Comparison of ENCODE assay signal across 9 cellular contexts in the genomic region with DNA sequence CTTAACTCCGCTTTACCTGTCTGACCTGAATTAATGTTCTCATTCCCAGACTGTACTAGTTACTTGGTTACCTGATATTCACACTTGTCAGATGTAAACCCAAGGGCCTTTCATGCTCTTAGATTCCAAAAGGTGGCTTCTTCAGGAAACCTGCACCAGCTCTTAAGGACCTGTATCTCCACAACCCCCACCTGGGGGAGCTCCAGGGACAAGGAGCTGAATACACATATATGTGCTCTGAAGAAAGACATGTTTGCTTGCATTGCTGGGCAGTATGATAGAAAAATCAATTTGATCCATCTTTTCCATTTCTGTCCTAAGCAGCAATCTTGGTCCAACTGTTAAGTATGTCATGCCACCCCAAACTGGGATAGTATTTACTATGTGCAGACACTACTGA.
DNase-seq lines count a peak whose midpoint lies in the region; ATAC-seq, FAIRE-seq and TF ChIP-seq lines count a peak whose summit lies in the region.
"Had no signal": no experiment of that assay in that cellular context is flagged by ENCODE, and none has a peak within 500 bp of the region (broad histone marks: within the 10 kb centered on the region; RNA-seq: fewer than 3 reads in every experiment).

No MANE protein-coding gene starts in this region.

- H3K27me3 ChIP-seq in HepG2 (ENCODE audit: control insufficient read depth in 1 of 2, insufficient read depth in 2 of 2, low read length in 2 of 2) (no peaks in the 10 kb centered on the region), right lobe of liver (no peaks in the 10 kb centered on the region)

- H3K4me3 Mint-ChIP-seq in type B pancreatic cell = no peak overlapping the region
- no peak overlapping the region for H3K4me3 Mint-ChIP-seq in nephron progenitor cell

- no peaks in the 10 kb centered on the region for H3K79me2 ChIP-seq in HepG2 (ENCODE audit: insufficient read depth, low read length)

- H3K9me3 Mint-ChIP-seq in type B pancreatic cell (no peaks in the 10 kb centered on the region), nephron progenitor cell (no peaks in the 10 kb centered on the region)

- no peak overlapping the region for H2AFZ ChIP-seq in HepG2 (ENCODE audit: low read length)

- CTCF ChIA-PET in HepG2 (lab: Yijun Ruan, JAX; ENCODE audit: low intra/inter-chr PET ratio, low total read pairs) = no interaction called here

- FAIRE-seq in HepG2 (lab: Jason Lieb, UNC) = no peak

- H3K27me3 Mint-ChIP-seq in type B pancreatic cell (peaks cover 12% of the 10 kb centered on the region), nephron progenitor cell (ENCODE audit: low read depth, poor library complexity) (no peaks in the 10 kb centered on the region)

- in situ Hi-C loops in HepG2 (cut with HindIII; ENCODE audit: extremely low pct_ligation_motif_present, low pct_unique_long_range_greater_than_20kb) = no loop called here

- H3K36me3 ChIP-seq in HepG2 (replicated peaks in 1 of 2; ENCODE audit: control insufficient read depth in 1 of 2, insufficient read depth in 2 of 2, low read length in 2 of 2) (no peaks in the 10 kb centered on the region), right lobe of liver (no peaks in the 10 kb centered on the region)
- H3K36me3 ChIP-seq: neutrophil had no signal

- no peaks in the 10 kb centered on the region for H4K20me1 ChIP-seq in HepG2 (ENCODE audit: insufficient read depth, low read length)

- TF ChIP-seq POLR2A in HepG2 (IDR thresholded peaks at IDR 0.05; ENCODE audit: insufficient read depth in 1 of 2, low read depth in 2 of 2, low read length in 2 of 2) = no peak
- TF ChIP-seq POLR2A in right lobe of liver (IDR thresholded peaks at IDR 0.05) = no peak

- no peak overlapping the region for H3K9ac ChIP-seq in HepG2 (ENCODE audit: insufficient read depth, low read depth, low read length)

- TF ChIP-seq CTCF in HepG2 (CRISPR knock-in tag; IDR thresholded peaks at IDR 0.05) (peak; percentile 28; the same call in 1 of the 2 replicates), right lobe of liver (IDR thresholded peaks at IDR 0.05) (peak in 2 of 4 donors; percentile 5 to 13), type B pancreatic cell (conservative IDR thresholded peaks at IDR 0.05) (peak; percentile 24), nephron progenitor cell (IDR thresholded peaks at IDR 0.05) (no peak)

- no peaks in the 10 kb centered on the region for H3K4me1 Mint-ChIP-seq in type B pancreatic cell (ENCODE audit: unreplicated experiment)
- no peaks in the 10 kb centered on the region for H3K4me1 Mint-ChIP-seq in nephron progenitor cell

- 0% methylated on average over 1 of the region's 1 CpG for WGBS in HepG2 (ENCODE audit: low lambda C conversion rate)
- WGBS in right lobe of liver (ENCODE audit: insufficient coverage, low coverage, low lambda C conversion rate, missing lambda C conversion rate) = 83% methylated on average over 1 of the region's 1 CpG

- H3K27ac ChIP-seq in HepG2 (ENCODE audit: extremely low read length, insufficient read depth, low read length) = no peak overlapping the region
- H3K27ac ChIP-seq in right lobe of liver = no peak overlapping the region
- H3K27ac ChIP-seq: neutrophil had no signal

- H3K4me3 ChIP-seq in HepG2 (replicated peaks in 1 of 3; ENCODE audit: insufficient read depth in 1 of 3, low read depth in 2 of 3, low read length in 3 of 3) = no peak overlapping the region
- no peak overlapping the region for H3K4me3 ChIP-seq in right lobe of liver

- ATAC-seq in HepG2 (peak; percentile 59), right lobe of liver (no peak), GM18520 (IDR thresholded peaks at IDR 0.05; ENCODE audit: unreplicated experiment) (no peak), GM18907 (IDR thresholded peaks at IDR 0.05; ENCODE audit: unreplicated experiment) (no peak)

- no peaks in the 10 kb centered on the region for H3K9me3 ChIP-seq in HepG2 (ENCODE audit: low read length)
- no peaks in the 10 kb centered on the region for H3K9me3 ChIP-seq in right lobe of liver
- H3K9me3 ChIP-seq: neutrophil had no signal

- H3K4me2 ChIP-seq in HepG2 (ENCODE audit: low read depth, low read length) = no peak overlapping the region

- no TSS peak for BruUV-seq in HepG2 (replicated peaks; lab: Mats Ljungman, UMichigan)

- no peaks in the 10 kb centered on the region for H3K4me1 ChIP-seq in HepG2 (ENCODE audit: insufficient read depth, low read length)
- no peaks in the 10 kb centered on the region for H3K4me1 ChIP-seq in right lobe of liver

- TF ChIP-seq EP300 in HepG2 (IDR thresholded peaks at IDR 0.05; ENCODE audit: low read depth in 2 of 2, low read length in 2 of 2) (no peak), HepG2 (CRISPR knock-in tag; IDR thresholded peaks at IDR 0.05; ENCODE audit: borderline replicate concordance) (no peak), Ishikawa (IDR thresholded peaks at IDR 0.05; ENCODE audit: borderline replicate concordance) (no peak)

- H3K27ac Mint-ChIP-seq in type B pancreatic cell (no peak overlapping the region), nephron progenitor cell (no peak overlapping the region)

- DNase-seq in HepG2 (ENCODE audit: low spot score) (peak; percentile 24), right lobe of liver (no peak), astrocyte of the hippocampus (ENCODE audit: low read depth, low spot score) (peak; percentile 56), type B pancreatic cell (ENCODE audit: extremely low spot score, unreplicated experiment) (no peak), nephron progenitor cell (no peak)

- H3K36me3 Mint-ChIP-seq in type B pancreatic cell (no peaks in the 10 kb centered on the region), nephron progenitor cell (ENCODE audit: low read depth) (no peaks in the 10 kb centered on the region)

- TF ChIP-seq RAD21 in HepG2 (CRISPR knock-in tag; IDR thresholded peaks at IDR 0.05) = no peak
- TF ChIP-seq RAD21 in Ishikawa (IDR thresholded peaks at IDR 0.05; ENCODE audit: low read depth) = peak; percentile 43; the same call in 1 of the 2 replicates

- POLR2A ChIA-PET in HepG2 (lab: Yijun Ruan, JAX) = no interaction called here

- intact Hi-C loops in HepG2 (cut with micrococcal nuclease; ENCODE audit: unreplicated experiment) = loop anchor here (1.0 kb wide), 1 partner anchor 350 kb away; no protein-coding TSS in a partner anchor
- intact Hi-C loops in right lobe of liver (cut with DNase I) = no loop called here

TF ChIP-seq in HepG2, 621 proteins besides CTCF, POLR2A, EP300 and RAD21:
- no peak for TF ChIP-seq ZFP1 (CRISPR knock-in tag; IDR thresholded peaks at IDR 0.05)
- peak; percentile 23; the same call in 1 of the 2 replicates for TF ChIP-seq SMC3 (IDR thresholded peaks at IDR 0.05; ENCODE audit: low read length)
- TF ChIP-seq STAG1 (CRISPR knock-in tag; IDR thresholded peaks at IDR 0.05) = peak; percentile 36; the same call in 1 of the 2 replicates
- no peak for TF ChIP-seq CC2D1A (CRISPR knock-in tag; IDR thresholded peaks at IDR 0.05)
- TF ChIP-seq, protein P1, sequence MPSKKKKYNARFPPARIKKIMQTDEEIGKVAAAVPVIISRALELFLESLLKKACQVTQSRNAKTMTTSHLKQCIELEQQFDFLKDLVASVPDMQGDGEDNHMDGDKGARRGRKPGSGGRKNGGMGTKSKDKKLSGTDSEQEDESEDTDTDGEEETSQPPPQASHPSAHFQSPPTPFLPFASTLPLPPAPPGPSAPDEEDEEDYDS (CRISPR knock-in tag; IDR thresholded peaks at IDR 0.05) = no peak

TF ChIP-seq in Ishikawa, 13 proteins besides CTCF, POLR2A, EP300 and RAD21 (continues in another document):
- TF ChIP-seq, protein P2, sequence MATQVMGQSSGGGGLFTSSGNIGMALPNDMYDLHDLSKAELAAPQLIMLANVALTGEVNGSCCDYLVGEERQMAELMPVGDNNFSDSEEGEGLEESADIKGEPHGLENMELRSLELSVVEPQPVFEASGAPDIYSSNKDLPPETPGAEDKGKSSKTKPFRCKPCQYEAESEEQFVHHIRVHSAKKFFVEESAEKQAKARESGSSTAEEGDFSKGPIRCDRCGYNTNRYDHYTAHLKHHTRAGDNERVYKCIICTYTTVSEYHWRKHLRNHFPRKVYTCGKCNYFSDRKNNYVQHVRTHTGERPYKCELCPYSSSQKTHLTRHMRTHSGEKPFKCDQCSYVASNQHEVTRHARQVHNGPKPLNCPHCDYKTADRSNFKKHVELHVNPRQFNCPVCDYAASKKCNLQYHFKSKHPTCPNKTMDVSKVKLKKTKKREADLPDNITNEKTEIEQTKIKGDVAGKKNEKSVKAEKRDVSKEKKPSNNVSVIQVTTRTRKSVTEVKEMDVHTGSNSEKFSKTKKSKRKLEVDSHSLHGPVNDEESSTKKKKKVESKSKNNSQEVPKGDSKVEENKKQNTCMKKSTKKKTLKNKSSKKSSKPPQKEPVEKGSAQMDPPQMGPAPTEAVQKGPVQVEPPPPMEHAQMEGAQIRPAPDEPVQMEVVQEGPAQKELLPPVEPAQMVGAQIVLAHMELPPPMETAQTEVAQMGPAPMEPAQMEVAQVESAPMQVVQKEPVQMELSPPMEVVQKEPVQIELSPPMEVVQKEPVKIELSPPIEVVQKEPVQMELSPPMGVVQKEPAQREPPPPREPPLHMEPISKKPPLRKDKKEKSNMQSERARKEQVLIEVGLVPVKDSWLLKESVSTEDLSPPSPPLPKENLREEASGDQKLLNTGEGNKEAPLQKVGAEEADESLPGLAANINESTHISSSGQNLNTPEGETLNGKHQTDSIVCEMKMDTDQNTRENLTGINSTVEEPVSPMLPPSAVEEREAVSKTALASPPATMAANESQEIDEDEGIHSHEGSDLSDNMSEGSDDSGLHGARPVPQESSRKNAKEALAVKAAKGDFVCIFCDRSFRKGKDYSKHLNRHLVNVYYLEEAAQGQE (IDR thresholded peaks at IDR 0.05; ENCODE audit: low read depth) = no peak
- TF ChIP-seq EGR1 (IDR thresholded peaks at IDR 0.05) (no peak), TEAD4 (IDR thresholded peaks at IDR 0.05) (no peak), CREB1 (IDR thresholded peaks at IDR 0.05; ENCODE audit: low read depth) (no peak), YY1 (IDR thresholded peaks at IDR 0.05; ENCODE audit: low read depth) (no peak), TCF12 (IDR thresholded peaks at IDR 0.05; ENCODE audit: low read depth) (no peak), TAF1 (IDR thresholded peaks at IDR 0.05; ENCODE audit: low read depth) (no peak), NFIC (IDR thresholded peaks at IDR 0.05) (no peak), CEBPB (IDR thresholded peaks at IDR 0.05) (no peak), FOXM1 (IDR thresholded peaks at IDR 0.05; ENCODE audit: borderline replicate concordance, low read depth) (no peak), ZBTB7A (IDR thresholded peaks at IDR 0.05; ENCODE audit: low read depth) (no peak)
- TF ChIP-seq, protein P3, sequence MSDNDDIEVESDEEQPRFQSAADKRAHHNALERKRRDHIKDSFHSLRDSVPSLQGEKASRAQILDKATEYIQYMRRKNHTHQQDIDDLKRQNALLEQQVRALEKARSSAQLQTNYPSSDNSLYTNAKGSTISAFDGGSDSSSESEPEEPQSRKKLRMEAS (IDR thresholded peaks at IDR 0.05) = no peak

Comparison
In these comparisons a context has a peak if more than half of its experiments do, and no peak if none do; other contexts are left out.
1. DNase-seq: peak in HepG2 (single experiment) and astrocyte of the hippocampus (single experiment); none in right lobe of liver (0 of 3), type B pancreatic cell (single experiment) and nephron progenitor cell (single experiment).